ENCODE assay signal across 22 cellular contexts in genomic region chr2:27537287-27537686, GRCh38. TPM values are rescaled to one million over a fixed set of nuclear protein-coding genes. Genes with fewer than 3 reads are reported as not detected.
A peak's percentile ranks its signal among the peaks of the same experiment; 100 is the strongest.
DNase-seq lines count a peak whose midpoint lies in the region; ATAC-seq, FAIRE-seq and TF ChIP-seq lines count a peak whose summit lies in the region.
"Had no signal": no experiment of that assay in that cellular context is flagged by ENCODE, and none has a peak within 500 bp of the region (broad histone marks: within the 10 kb centered on the region; RNA-seq: fewer than 3 reads in every experiment).

No MANE protein-coding gene starts in this region.

- CTCF ChIA-PET in HEK293 (lab: Yijun Ruan, JAX) = interaction anchor here (0.6 kb wide), 1 partner anchor 148 kb away, joined by 5 read pairs; no protein-coding TSS in a partner anchor
- CTCF ChIA-PET in endothelial cell of umbilical vein (lab: Charles Lee) = interaction anchor here (0.8 to 1.3 kb wide), 3 partner anchors 9 to 49 kb away, joined by 3 read pairs; no protein-coding TSS in a partner anchor

- BruUV-seq in endothelial cell of umbilical vein (replicated peaks; lab: Mats Ljungman, UMichigan) = no TSS peak

- no peak overlapping the region for H3K4me2 ChIP-seq in endothelial cell of umbilical vein (ENCODE audit: insufficient read depth, low read length)
- H3K4me2 ChIP-seq: BLaER1, KMS-11 had no signal

- no peaks in the 10 kb centered on the region for H3K27me3 ChIP-seq in endothelial cell of umbilical vein (ENCODE audit: control insufficient read depth in 2 of 2, insufficient read depth in 2 of 2, low read length in 2 of 2)
- H3K27me3 ChIP-seq: BLaER1 had no signal

- TF ChIP-seq CTCF in HEK293 (tag by site-specific recombination; IDR thresholded peaks at IDR 0.05) = no peak
- no peak for TF ChIP-seq CTCF in endothelial cell of umbilical vein (IDR thresholded peaks at IDR 0.05; ENCODE audit: extremely low read depth in 1 of 2, insufficient read depth in 1 of 2, low read depth in 1 of 2, low read length in 2 of 2)
- TF ChIP-seq CTCF in coronary artery (IDR thresholded peaks at IDR 0.05) = no peak

- no peak for ATAC-seq in GM19463 (IDR thresholded peaks at IDR 0.05; ENCODE audit: unreplicated experiment)

- intact Hi-C loops in endothelial cell of umbilical vein (cut with micrococcal nuclease) = no loop called here

- H3K36me3 ChIP-seq in HEK293 (ENCODE audit: control insufficient read depth in 2 of 2, insufficient read depth in 1 of 2, low read length in 2 of 2) = no peaks in the 10 kb centered on the region
- H3K36me3 ChIP-seq in endothelial cell of umbilical vein (ENCODE audit: control insufficient read depth in 2 of 2, extremely low read depth in 1 of 2, insufficient read depth in 2 of 2, low read length in 2 of 2) = no peaks in the 10 kb centered on the region
- H3K36me3 ChIP-seq: BLaER1, HAP-1 had no signal

- H3K4me3 ChIP-seq in HEK293 (ENCODE audit: low read depth, low read length) (no peak overlapping the region), endothelial cell of umbilical vein (replicated peaks in 1 of 3; ENCODE audit: insufficient read depth in 1 of 3, low read depth in 1 of 3, low read length in 3 of 3) (no peak overlapping the region), coronary artery (no peak overlapping the region)
- H3K4me3 ChIP-seq: BLaER1, HAP-1 had no signal

- no peaks in the 10 kb centered on the region for H3K9me1 ChIP-seq in endothelial cell of umbilical vein (replicated peaks; ENCODE audit: control insufficient read depth, extremely low read depth, insufficient read depth, low read length)

- H2AFZ ChIP-seq in endothelial cell of umbilical vein (ENCODE audit: low read depth, low read length) = no peak overlapping the region

- no peaks in the 10 kb centered on the region for H3K9me3 ChIP-seq in HEK293 (ENCODE audit: control insufficient read depth, insufficient read depth, low read depth, low read length)
- H3K9me3 ChIP-seq in endothelial cell of umbilical vein (replicated peaks; ENCODE audit: control insufficient read depth, insufficient read depth, low read length) = no peaks in the 10 kb centered on the region
- H3K9me3 ChIP-seq: HAP-1 had no signal

- no peaks in the 10 kb centered on the region for H3K79me2 ChIP-seq in endothelial cell of umbilical vein (ENCODE audit: control insufficient read depth, insufficient read depth, low read length)

- H3K27ac ChIP-seq in HEK293 (ENCODE audit: extremely low read depth, low read depth, low read length) = no peak overlapping the region
- no peak overlapping the region for H3K27ac ChIP-seq in endothelial cell of umbilical vein (ENCODE audit: insufficient read depth, low read depth, low read length)
- no peak overlapping the region for H3K27ac ChIP-seq in coronary artery
- H3K27ac ChIP-seq: BLaER1, HL-60, KMS-11 had no signal

- no peaks in the 10 kb centered on the region for H3K4me1 ChIP-seq in HEK293 (ENCODE audit: control insufficient read depth, insufficient read depth, low read length)
- no peaks in the 10 kb centered on the region for H3K4me1 ChIP-seq in endothelial cell of umbilical vein (ENCODE audit: control insufficient read depth, extremely low read depth, insufficient read depth, low read length)
- H3K4me1 ChIP-seq: BLaER1, HAP-1 had no signal

- H3K9ac ChIP-seq in endothelial cell of umbilical vein (replicated peaks; ENCODE audit: extremely low read depth, insufficient read depth, low read length) = no peak overlapping the region
- H3K9ac ChIP-seq: BLaER1, KMS-11 had no signal

- dilution Hi-C loops in endothelial cell of umbilical vein (cut with MboI; ENCODE audit: extremely low pct_ligation_motif_present, low sequenced_read_pairs) = no loop called here

- POLR2A ChIA-PET in HEK293 (lab: Yijun Ruan, JAX) = no interaction called here
- POLR2A ChIA-PET in endothelial cell of umbilical vein (lab: Charles Lee) = no interaction called here

- H4K20me1 ChIP-seq in endothelial cell of umbilical vein (replicated peaks; ENCODE audit: control insufficient read depth, extremely low read depth, insufficient read depth, low read length) = no peaks in the 10 kb centered on the region
- H4K20me1 ChIP-seq: BLaER1 had no signal

- peak; percentile 5 for DNase-seq in AG20443 (ENCODE audit: low spot score)
- peak; percentile 7 for DNase-seq in astrocyte of the hippocampus (ENCODE audit: low read depth, low spot score)
- peak; percentile 46 for DNase-seq in endothelial cell of umbilical vein (ENCODE audit: low read depth, low spot score)
- no peak for DNase-seq in stimulated activated CD8-positive, alpha-beta memory T cell treated with anti-CD3 and anti-CD28 coated beads, Interleukin-4, amount 100 ng/mL, for 48 hours
- DNase-seq in NCI-H1694 (lab: John Stamatoyannopoulos, UW) = no peak
- DNase-seq in coronary artery (ENCODE audit: low spot score) = no peak
- DNase-seq: CD4-positive, alpha-beta memory T cell; DMS153; DMS79; GDM1; GOT3 had no signal

- no peak for FAIRE-seq in endothelial cell of umbilical vein (lab: Jason Lieb, UNC)
- FAIRE-seq: A204.1, GM12892, GM18507 had no signal

- TF ChIP-seq POLR2A in endothelial cell of umbilical vein (IDR thresholded peaks at IDR 0.05; ENCODE audit: low read depth, low read length) = no peak

TF ChIP-seq in HEK293, 187 proteins besides CTCF, POLR2A, EP300 and RAD21 (continues in another document):
- no peak for TF ChIP-seq ZNF404 (tag by site-specific recombination; IDR thresholded peaks at IDR 0.05)
- no peak for TF ChIP-seq ZSCAN5A (tag by site-specific recombination; IDR thresholded peaks at IDR 0.05)

TF ChIP-seq in endothelial cell of umbilical vein, 7 proteins besides CTCF, POLR2A, EP300 and RAD21:
- TF ChIP-seq MAX (IDR thresholded peaks at IDR 0.05; ENCODE audit: insufficient read depth, insufficient read length) (no peak), EZH2 (IDR thresholded peaks at IDR 0.05; ENCODE audit: borderline replicate concordance, low read depth, low read length, severe bottlenecking) (no peak), JUN (IDR thresholded peaks at IDR 0.05; ENCODE audit: borderline replicate concordance, insufficient read depth, insufficient read length, low read depth) (no peak), FOS (IDR thresholded peaks at IDR 0.05; ENCODE audit: borderline replicate concordance, insufficient read depth, low read length) (no peak), GATA2 (IDR thresholded peaks at IDR 0.05; ENCODE audit: insufficient read depth, insufficient read length, low read depth, low read length) (no peak), MYC (IDR thresholded peaks at IDR 0.05; ENCODE audit: low read depth, low read length) (no peak), POLR2AphosphoS5 (IDR thresholded peaks at IDR 0.05; ENCODE audit: insufficient read depth, low read depth, low read length) (no peak)

RNA-seq across cellular contexts. Expression of gene GCKR, which starts 40.6 kb away (rescaled TPM):
- total RNA-seq in endothelial cell of umbilical vein = 0.27 and 1.2 TPM in 2 replicates
- 0.33 and 0.52 TPM in 2 replicates for polyA plus RNA-seq in endothelial cell of umbilical vein
- 0.25 and 0.48 TPM in 2 replicates for polyA plus RNA-seq in endothelial cell of umbilical vein (2011; cell fraction: cytosol; rRNA removed)
- polyA plus RNA-seq in endothelial cell of umbilical vein (2011; cell fraction: nucleus; rRNA removed) = 4.2 and 5.4 TPM in 2 replicates
- polyA plus RNA-seq in endothelial cell of umbilical vein (2012) = 1.4 and 4.3 TPM in 2 replicates
- 2.3 TPM in 1 of 2 replicates, not detected in the other for polyA minus RNA-seq in endothelial cell of umbilical vein
- not detected for polyA minus RNA-seq in endothelial cell of umbilical vein (2011; cell fraction: cytosol; rRNA and poly(A)+ RNA removed)
- 0.87 and 1.9 TPM in 2 replicates for polyA minus RNA-seq in endothelial cell of umbilical vein (2011; cell fraction: nucleus; rRNA and poly(A)+ RNA removed)
- total RNA-seq: CD4-positive, alpha-beta memory T cell; HT1080 had no signal
- polyA plus RNA-seq: CD14-positive monocyte; CD4-positive, alpha-beta memory T cell had no signal

RNA-seq across cellular contexts. Expression of gene FNDC4, which starts 42.3 kb away (rescaled TPM):
- 15.5 and 20.0 TPM in 2 replicates for total RNA-seq in endothelial cell of umbilical vein
- polyA plus RNA-seq in endothelial cell of umbilical vein = 19.0 and 22.3 TPM in 2 replicates
- 15.5 and 16.2 TPM in 2 replicates for polyA plus RNA-seq in endothelial cell of umbilical vein (2011; cell fraction: cytosol; rRNA removed)
- 11.0 and 11.8 TPM in 2 replicates for polyA plus RNA-seq in endothelial cell of umbilical vein (2011; cell fraction: nucleus; rRNA removed)
- polyA plus RNA-seq in endothelial cell of umbilical vein (2012) = 23.8 and 31.3 TPM in 2 replicates
- polyA minus RNA-seq in endothelial cell of umbilical vein = 11.0 and 12.5 TPM in 2 replicates
- polyA minus RNA-seq in endothelial cell of umbilical vein (2011; cell fraction: cytosol; rRNA and poly(A)+ RNA removed) = not detected
- 1.6 and 1.7 TPM in 2 replicates for polyA minus RNA-seq in endothelial cell of umbilical vein (2011; cell fraction: nucleus; rRNA and poly(A)+ RNA removed)
- total RNA-seq: CD4-positive, alpha-beta memory T cell had no signal
- polyA plus RNA-seq: CD14-positive monocyte had no signal

RNA-seq across cellular contexts. Expression of gene ZNF512, which starts 45.6 kb away (rescaled TPM):
- 28.0 and 37.0 TPM in 2 replicates for total RNA-seq in endothelial cell of umbilical vein
- 13.1 and 17.8 TPM in 2 replicates for polyA plus RNA-seq in endothelial cell of umbilical vein
- polyA plus RNA-seq in endothelial cell of umbilical vein (2011; cell fraction: cytosol; rRNA removed) = 22.7 and 22.9 TPM in 2 replicates
- polyA plus RNA-seq in endothelial cell of umbilical vein (2011; cell fraction: nucleus; rRNA removed) = 59.1 and 84.1 TPM in 2 replicates
- 31.8 and 38.2 TPM in 2 replicates for polyA plus RNA-seq in endothelial cell of umbilical vein (2012)
- polyA minus RNA-seq in endothelial cell of umbilical vein = 32.9 and 41.3 TPM in 2 replicates
- polyA minus RNA-seq in endothelial cell of umbilical vein (2011; cell fraction: cytosol; rRNA and poly(A)+ RNA removed) = 5.6 TPM
- 15.8 and 33.9 TPM in 2 replicates for polyA minus RNA-seq in endothelial cell of umbilical vein (2011; cell fraction: nucleus; rRNA and poly(A)+ RNA removed)

RNA-seq across cellular contexts. Expression of gene IFT172, which starts 47.7 kb away (rescaled TPM):
- 34.1 and 35.6 TPM in 2 replicates for total RNA-seq in endothelial cell of umbilical vein
- polyA plus RNA-seq in endothelial cell of umbilical vein = 25.8 and 29.4 TPM in 2 replicates
- 17.4 and 18.0 TPM in 2 replicates for polyA plus RNA-seq in endothelial cell of umbilical vein (2011; cell fraction: cytosol; rRNA removed)
- polyA plus RNA-seq in endothelial cell of umbilical vein (2011; cell fraction: nucleus; rRNA removed) = 113 and 127 TPM in 2 replicates
- 23.3 and 26.1 TPM in 2 replicates for polyA plus RNA-seq in endothelial cell of umbilical vein (2012)
- 58.8 and 66.6 TPM in 2 replicates for polyA minus RNA-seq in endothelial cell of umbilical vein
- 14.0 TPM for polyA minus RNA-seq in endothelial cell of umbilical vein (2011; cell fraction: cytosol; rRNA and poly(A)+ RNA removed)
- 43.6 and 72.1 TPM in 2 replicates for polyA minus RNA-seq in endothelial cell of umbilical vein (2011; cell fraction: nucleus; rRNA and poly(A)+ RNA removed)

Comparison
In these comparisons a context has a peak if more than half of its experiments do, and no peak if none do; other contexts are left out.
1. DNase-seq: peak in AG20443 (single experiment), astrocyte of the hippocampus (single experiment) and endothelial cell of umbilical vein (single experiment); none in stimulated activated CD8-positive, alpha-beta memory T cell treated with anti-CD3 and anti-CD28 coated beads, Interleukin-4, amount 100 ng/mL, for 48 hours (single experiment), NCI-H1694 (single experiment) and coronary artery (single experiment).